In genomic region chr4:2607107-2607506, GRCh38 we compare ENCODE assay signal across 20 cellular contexts.
DNase-seq lines count a peak whose midpoint lies in the region; ATAC-seq and TF ChIP-seq lines count a peak whose summit lies in the region.
"Had no signal": no experiment of that assay in that cellular context is flagged by ENCODE, and none has a peak within 500 bp of the region (broad histone marks: within the 10 kb centered on the region; RNA-seq: fewer than 3 reads in every experiment).

No MANE protein-coding gene starts in this region.

- no peak for TF ChIP-seq CTCF in nephron progenitor cell (IDR thresholded peaks at IDR 0.05)

- H3K27ac Mint-ChIP-seq in nephron progenitor cell, result peak overlapping the region; percentile 59
- H3K27ac Mint-ChIP-seq: CD8-positive, alpha-beta T cell had no signal

- no peak overlapping the region for H3K4me3 Mint-ChIP-seq in nephron progenitor cell
- H3K4me3 Mint-ChIP-seq: CD8-positive, alpha-beta T cell had no signal

- peak; percentile 32 to 52 for ATAC-seq in left cardiac atrium
- ATAC-seq: CD8-positive, alpha-beta T cell; Panc1 had no signal

- DNase-seq in DMS79 (lab: John Stamatoyannopoulos, UW) (peak; percentile 1), DMS79 treated with DMSO at 0.1 percent for 48 hours (lab: John Stamatoyannopoulos, UW) (peak; percentile 14), left cardiac atrium (no peak), nephron progenitor cell (no peak), midbrain (lab: John Stamatoyannopoulos, UW) (no peak), NCI-H446 treated with DMSO at 0.1 percent for 48 hours (lab: John Stamatoyannopoulos, UW) (no peak)
- DNase-seq in activated effector memory CD4-positive, alpha-beta T cell treated with Interleukin-2 at 50 U/mL for 16 hours, result no peak
- DNase-seq: Caco-2; CD8-positive, alpha-beta T cell; DMS 273 treated with DMSO at 0.1 percent for 48 hours; DND-41; NCI-H1105; NCI-H1436 treated with DMSO at 0.1 percent for 48 hours; NCI-H187 treated with DMSO at 0.1 percent for 48 hours; NCI-H446; NCI-H526 treated with DMSO at 0.1 percent for 48 hours; SIG-M5; SK-N-SH; SW 1271 had no signal

- H3K9me3 Mint-ChIP-seq in nephron progenitor cell, result peaks cover 4% of the 10 kb centered on the region
- H3K9me3 Mint-ChIP-seq: CD8-positive, alpha-beta T cell had no signal

- intact Hi-C loops in left cardiac atrium (cut with DNase I), result no loop called here

- no peaks in the 10 kb centered on the region for H3K27me3 Mint-ChIP-seq in nephron progenitor cell (ENCODE audit: low read depth, poor library complexity)

- peaks cover 30% of the 10 kb centered on the region for H3K36me3 Mint-ChIP-seq in nephron progenitor cell (ENCODE audit: low read depth)

- peaks cover 23% of the 10 kb centered on the region for H3K4me1 Mint-ChIP-seq in nephron progenitor cell

Comparison
In these comparisons a context has a peak if more than half of its experiments do, and no peak if none do; other contexts are left out.
1. DNase-seq: peak in DMS79 (single experiment) and DMS79 treated with DMSO at 0.1 percent for 48 hours (single experiment); none in left cardiac atrium (single experiment), nephron progenitor cell (single experiment), activated effector memory CD4-positive, alpha-beta T cell treated with Interleukin-2 at 50 U/mL for 16 hours (single experiment), midbrain (single experiment) and NCI-H446 treated with DMSO at 0.1 percent for 48 hours (single experiment).